ENCODE assay signal across 8 cellular contexts in the genomic region with DNA sequence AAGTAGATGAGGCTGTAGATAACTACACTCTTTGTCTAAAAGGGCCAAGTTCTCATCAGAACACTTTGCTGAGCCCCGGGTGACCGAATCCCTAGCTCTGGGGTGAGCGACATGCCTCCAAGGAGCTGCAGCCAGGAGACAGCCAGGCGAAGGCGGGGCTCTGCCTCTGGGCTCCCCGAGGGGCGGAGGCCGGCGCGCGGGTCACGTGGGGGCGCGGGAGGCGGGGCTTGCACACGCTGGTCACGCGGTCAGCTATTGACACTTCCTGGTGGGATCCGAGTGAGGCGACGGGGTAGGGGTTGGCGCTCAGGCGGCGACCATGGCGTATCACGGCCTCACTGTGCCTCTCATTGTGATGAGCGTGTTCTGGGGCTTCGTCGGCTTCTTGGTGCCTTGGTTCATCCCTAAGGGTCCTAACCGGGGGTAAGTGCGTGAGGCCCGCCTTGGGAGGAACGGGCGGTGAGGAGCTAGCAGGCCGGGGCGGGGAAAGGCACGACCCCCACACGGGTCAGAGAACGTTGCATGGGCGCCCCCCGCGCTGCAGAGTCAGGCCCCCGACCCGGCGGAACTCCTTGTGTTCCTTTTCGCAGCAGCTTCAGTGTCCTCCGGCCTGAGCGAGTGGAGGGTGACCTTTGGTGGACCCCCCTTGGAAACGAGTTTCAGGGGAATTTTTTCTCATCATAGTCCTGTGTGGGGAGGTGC. TPM values are rescaled to one million over a fixed set of nuclear protein-coding genes. Genes with fewer than 3 reads are reported as not detected.
DNase-seq lines count a peak whose midpoint lies in the region; ATAC-seq, FAIRE-seq and TF ChIP-seq lines count a peak whose summit lies in the region.

Gene ATP6V0E1 (plus strand): TSS at position 230 of the 702 bp plus-strand sequence. CDS start 90 bp downstream, at position 320.

- DNase-seq in GM12865 (ENCODE audit: low read depth) (peak; percentile 93), NCI-H128 (lab: John Stamatoyannopoulos, UW; ENCODE audit: unreplicated experiment) (peak; percentile 80), SW 1271 (lab: John Stamatoyannopoulos, UW) (peak; percentile 83 to 92), Right ventricle myocardium inferior (ENCODE audit: missing footprints) (peak; percentile 99), pancreas (peak; percentile 95 to 99 (median 98)), thyroid gland (peak; percentile 98)
- DNase-seq in activated naive CD8-positive, alpha-beta T cell treated with anti-CD3 and anti-CD28 coated beads, Interleukin-2, amount 50 U/mL, for 16 hours (ENCODE audit: low read depth, low spot score): peak; percentile 92

- H3K4me3 ChIP-seq in GM12865 (ENCODE audit: low read depth, low read length): peak within 1 kb of the TSS; percentile 83
- peak within 1 kb of the TSS; percentile 31 to 88 (median 74) for H3K4me3 ChIP-seq in pancreas
- H3K4me3 ChIP-seq in thyroid gland (replicated peaks in 1 of 3): peak within 1 kb of the TSS; percentile 77 to 87 (median 82)

- FAIRE-seq in pancreas (lab: Jason Lieb, UNC): no peak

- ATAC-seq in HG02678 (IDR thresholded peaks at IDR 0.05; ENCODE audit: unreplicated experiment): peak; percentile 86
- peak; percentile 99 for ATAC-seq in Right ventricle myocardium inferior
- peak; percentile 95 to 98 (median 96) for ATAC-seq in pancreas

- H3K27me3 ChIP-seq in pancreas: no peaks in the 10 kb centered on the region
- H3K27me3 ChIP-seq in thyroid gland: no peaks in the 10 kb centered on the region

- TF ChIP-seq CTCF in GM12865 (IDR thresholded peaks at IDR 0.05; ENCODE audit: insufficient read depth, low read depth, low read length, missing control alignments): no peak
- TF ChIP-seq CTCF in pancreas (IDR thresholded peaks at IDR 0.05): no peak
- no peak for TF ChIP-seq CTCF in thyroid gland (IDR thresholded peaks at IDR 0.05)

- H3K4me1 ChIP-seq in pancreas (peaks cover 0 to 13% (median 11%) of the 10 kb centered on the region in 3 donors), thyroid gland (peaks cover 9 to 10% of the 10 kb centered on the region in 2 donors)

- H3K36me3 ChIP-seq in pancreas (no peaks in the 10 kb centered on the region), thyroid gland (peaks cover 0 to 7% of the 10 kb centered on the region in 2 donors)

- intact Hi-C loops in Right ventricle myocardium inferior (cut with DNase I) (loop anchor here (5.0 to 10.0 kb wide), 2 partner anchors 161 to 299 kb away; partner anchors contain the start of gene BNIP1), pancreas (cut with DNase I) (loop anchor here in 1 of 3 donors (10.0 kb wide), 1 partner anchor 221 kb away; no protein-coding TSS in a partner anchor), thyroid gland (cut with DNase I) (loop anchor here (5.0 to 10.0 kb wide), 2 partner anchors 74 to 161 kb away; partner anchors contain the start of genes BNIP1 and CREBRF)

- H3K9me3 ChIP-seq in pancreas (no peaks in the 10 kb centered on the region), thyroid gland (no peaks in the 10 kb centered on the region)

- peak in 1 of 2 donors; percentile 89 for TF ChIP-seq POLR2A in thyroid gland (IDR thresholded peaks at IDR 0.05)

- 0 to 1% methylated on average over 44 to 49 of the region's 49 CpGs for WGBS in pancreas, 2 donors
- 0 to 3% methylated on average over 20 to 22 of the region's 49 CpGs for WGBS in thyroid gland, 2 donors

- peak within 1 kb of the TSS; percentile 77 to 93 (median 88) for H3K27ac ChIP-seq in pancreas
- peak within 1 kb of the TSS; percentile 93 to 95 (median 94) for H3K27ac ChIP-seq in thyroid gland

RNA-seq across cellular contexts. Expression of gene ATP6V0E1, which starts in this region (rescaled TPM):
- total RNA-seq in Right ventricle myocardium inferior (167 TPM), pancreas (100 to 1,000 TPM in 1 of 6 donors, 10 to 100 TPM in 5; 60.3 to 135 (median 78.0) TPM), thyroid gland (100 to 1,000 TPM; 170 to 254 (median 198) TPM)
- 100 to 1,000 TPM; 115 to 162 TPM for polyA plus RNA-seq in pancreas

Comparison
In these comparisons a context has a peak if more than half of its experiments do, and no peak if none do; other contexts are left out.
1. Peak in every context shown above with its lines: DNase-seq, ATAC-seq, H3K4me3 ChIP-seq and H3K27ac ChIP-seq.